12 cellular contexts compared by ENCODE assay signal in the genomic region with DNA sequence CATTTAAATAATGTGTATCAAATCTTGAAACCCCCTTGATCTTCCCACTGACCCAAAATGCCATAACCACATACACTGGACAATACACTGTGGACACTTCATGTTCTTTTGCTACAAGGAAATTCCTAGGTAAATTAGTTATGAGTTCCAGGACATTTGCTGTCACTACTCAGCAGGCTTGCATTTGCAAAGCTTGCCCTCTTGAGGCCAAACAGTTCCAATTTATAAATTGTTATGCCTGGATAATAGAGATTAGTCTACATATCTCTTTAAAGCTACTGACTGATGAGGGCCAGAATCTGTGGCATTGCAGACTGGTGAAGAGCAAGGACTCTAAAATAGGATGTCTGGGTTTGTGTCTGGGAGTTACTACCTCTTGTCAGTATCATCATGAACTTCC. TPM values are rescaled to one million over a fixed set of nuclear protein-coding genes. Genes with fewer than 3 reads are reported as not detected.
A peak's percentile ranks its signal among the peaks of the same experiment; 100 is the strongest.
DNase-seq lines count a peak whose midpoint lies in the region; ATAC-seq, FAIRE-seq and TF ChIP-seq lines count a peak whose summit lies in the region.
"Had no signal": no experiment of that assay in that cellular context is flagged by ENCODE, and none has a peak within 500 bp of the region (broad histone marks: within the 10 kb centered on the region; RNA-seq: fewer than 3 reads in every experiment).

No MANE protein-coding gene starts in this region.

- no peaks in the 10 kb centered on the region for H3K27me3 ChIP-seq in H9 (ENCODE audit: insufficient read depth, low read length)

- no peaks in the 10 kb centered on the region for H3K4me1 ChIP-seq in H9 (ENCODE audit: insufficient read depth, low read length)

- H3T11ph ChIP-seq in H9 (ENCODE audit: low read length) = no peak overlapping the region

- DNase-seq in AG08395 (ENCODE audit: low spot score) = peak; percentile 23
- DNase-seq in H9 = no peak
- DNase-seq in astrocyte of the spinal cord (ENCODE audit: low read depth, low spot score) = peak; percentile 14
- no peak for DNase-seq in activated CD4-positive, alpha-beta memory T cell treated with anti-CD3 and anti-CD28 coated beads for 36 hours
- no peak for DNase-seq in HuH-7.5 (ENCODE audit: low spot score)
- DNase-seq: NCI-H1930; stimulated activated CD4-positive, alpha-beta T cell treated with anti-CD3 and anti-CD28 coated beads, Interleukin-15, amount 100 ng/mL, for 24 hours had no signal

- no peak overlapping the region for H3K4me3 ChIP-seq in astrocyte of the spinal cord (ENCODE audit: low read depth, low read length)

- H3K27ac Mint-ChIP-seq in H9 = no peak overlapping the region
- H3K27ac Mint-ChIP-seq in activated CD4-positive, alpha-beta memory T cell treated with anti-CD3 and anti-CD28 coated beads for 36 hours = no peak overlapping the region
- H3K27ac Mint-ChIP-seq: nephron had no signal

- no peaks in the 10 kb centered on the region for H4K20me1 ChIP-seq in H9 (ENCODE audit: control insufficient read depth, insufficient read depth, insufficient read length)

- H4K8ac ChIP-seq in H9 (replicated peaks; ENCODE audit: insufficient read length, low read depth, low read length) = no peak overlapping the region

- no peak overlapping the region for H2AK5ac ChIP-seq in H9 (ENCODE audit: insufficient read length, low read length)

- CTCF ChIA-PET in activated CD4-positive, alpha-beta memory T cell treated with anti-CD3 and anti-CD28 coated beads for 36 hours (lab: Charles Lee) = no interaction called here

- no peak overlapping the region for H4K5ac ChIP-seq in H9 (ENCODE audit: insufficient read length, low read depth, low read length)

- no peak overlapping the region for H3K18ac ChIP-seq in H9 (ENCODE audit: insufficient read length, low read depth, low read length)

- H3K36me3 Mint-ChIP-seq in H9 (ENCODE audit: insufficient read depth in 1 of 3, low read depth in 3 of 3) = no peaks in the 10 kb centered on the region
- no peaks in the 10 kb centered on the region for H3K36me3 Mint-ChIP-seq in activated CD4-positive, alpha-beta memory T cell treated with anti-CD3 and anti-CD28 coated beads for 36 hours

- H3K4me1 Mint-ChIP-seq in H9 = no peaks in the 10 kb centered on the region
- no peaks in the 10 kb centered on the region for H3K4me1 Mint-ChIP-seq in activated CD4-positive, alpha-beta memory T cell treated with anti-CD3 and anti-CD28 coated beads for 36 hours (ENCODE audit: low read depth)
- H3K4me1 Mint-ChIP-seq: nephron had no signal

- H3K9me3 Mint-ChIP-seq in H9 = no peaks in the 10 kb centered on the region; a peak in 3 of 5 replicates
- H3K9me3 Mint-ChIP-seq in activated CD4-positive, alpha-beta memory T cell treated with anti-CD3 and anti-CD28 coated beads for 36 hours = peaks cover 14% of the 10 kb centered on the region

- H2BK120ac ChIP-seq in H9 (ENCODE audit: low read depth, low read length, poor library complexity, severe bottlenecking) = no peak overlapping the region

- no peaks in the 10 kb centered on the region for H3K27me3 Mint-ChIP-seq in H9 (ENCODE audit: low read depth)
- H3K27me3 Mint-ChIP-seq in activated CD4-positive, alpha-beta memory T cell treated with anti-CD3 and anti-CD28 coated beads for 36 hours = no peaks in the 10 kb centered on the region

- intact Hi-C loops in activated CD4-positive, alpha-beta memory T cell treated with anti-CD3 and anti-CD28 coated beads for 36 hours (cut with micrococcal nuclease) = no loop called here

- no peak overlapping the region for H3K4me3 Mint-ChIP-seq in H9
- no peak overlapping the region for H3K4me3 Mint-ChIP-seq in activated CD4-positive, alpha-beta memory T cell treated with anti-CD3 and anti-CD28 coated beads for 36 hours
- H3K4me3 Mint-ChIP-seq: nephron had no signal

- no peak overlapping the region for H3K23ac ChIP-seq in H9 (ENCODE audit: insufficient read length, low read depth, low read length)

- H4K91ac ChIP-seq in H9 (ENCODE audit: insufficient read length, low read depth, low read length) = no peak overlapping the region

- ATAC-seq in HG02571 (IDR thresholded peaks at IDR 0.05; ENCODE audit: unreplicated experiment) (no peak), HG03521 (IDR thresholded peaks at IDR 0.05; ENCODE audit: unreplicated experiment) (no peak)

- H3K9ac ChIP-seq in H9 (ENCODE audit: extremely low read depth, insufficient read length, low read length) = no peak overlapping the region

- no peak overlapping the region for H2BK15ac ChIP-seq in H9 (ENCODE audit: low read depth, low read length)

- no peaks in the 10 kb centered on the region for H3K79me1 ChIP-seq in H9 (ENCODE audit: insufficient read depth, low read depth, low read length, poor library complexity, severe bottlenecking)

- H3K4me2 ChIP-seq in H9 (ENCODE audit: insufficient read depth, insufficient read length, low read length) = no peak overlapping the region

- H2BK12ac ChIP-seq in H9 (ENCODE audit: insufficient read length, low read depth, low read length) = no peak overlapping the region

- TF ChIP-seq CTCF in H9 (conservative IDR thresholded peaks at IDR 0.05) = peak; percentile 20; the same call in 1 of the 3 replicates
- peak; percentile 32 for TF ChIP-seq CTCF in astrocyte of the spinal cord (IDR thresholded peaks at IDR 0.05; ENCODE audit: low read depth, low read length)

- no peak overlapping the region for H2BK5ac ChIP-seq in H9 (ENCODE audit: insufficient read length, low read length)

- no peak overlapping the region for H2AFZ ChIP-seq in H9 (ENCODE audit: low read length)

- in situ Hi-C loops in astrocyte of the spinal cord (cut with HindIII; ENCODE audit: low sequenced_read_pairs) = no loop called here

- peak; percentile 81 for FAIRE-seq in islet of Langerhans (lab: Jason Lieb, UNC)
- FAIRE-seq: endometrium had no signal

- H3K27ac ChIP-seq in H9 (ENCODE audit: insufficient read length, low read depth, low read length) = no peak overlapping the region

- H2BK20ac ChIP-seq in H9 (ENCODE audit: low read depth, low read length, poor library complexity, severe bottlenecking) = no peak overlapping the region

- H3K79me2 ChIP-seq in H9 (ENCODE audit: insufficient read depth, low read length) = no peaks in the 10 kb centered on the region

- no peak overlapping the region for H3K14ac ChIP-seq in H9 (ENCODE audit: insufficient read depth, low read length)

- no peak overlapping the region for H3K4ac ChIP-seq in H9 (ENCODE audit: low read depth, low read length)

- H3K9me3 ChIP-seq in H9 (ENCODE audit: control insufficient read depth, low read depth, low read length) = no peaks in the 10 kb centered on the region

- POLR2A ChIA-PET in activated CD4-positive, alpha-beta memory T cell treated with anti-CD3 and anti-CD28 coated beads for 36 hours (lab: Charles Lee) = no interaction called here

- H3K56ac ChIP-seq in H9 (ENCODE audit: insufficient read length, low read depth, low read length) = no peak overlapping the region

- H3K23me2 ChIP-seq in H9 (ENCODE audit: insufficient read length, low read depth, low read length, poor library complexity, severe bottlenecking) = no peaks in the 10 kb centered on the region

RNA-seq across cellular contexts. Expression of a gene that starts 17.4 kb away (rescaled TPM):
- total RNA-seq in H9 (2021) = 4.7 and 4.9 TPM in 2 replicates
- total RNA-seq in activated CD4-positive, alpha-beta memory T cell treated with anti-CD3 and anti-CD28 coated beads for 36 hours = under 1 TPM; 0.24 to 0.44 TPM

Comparison
In these comparisons a context has a peak if more than half of its experiments do, and no peak if none do; other contexts are left out.
1. DNase-seq: peak in AG08395 (single experiment) and astrocyte of the spinal cord (single experiment); none in H9 (single experiment), activated CD4-positive, alpha-beta memory T cell treated with anti-CD3 and anti-CD28 coated beads for 36 hours (single experiment) and HuH-7.5 (single experiment).